8 cellular contexts compared by ENCODE assay signal in the genomic region with DNA sequence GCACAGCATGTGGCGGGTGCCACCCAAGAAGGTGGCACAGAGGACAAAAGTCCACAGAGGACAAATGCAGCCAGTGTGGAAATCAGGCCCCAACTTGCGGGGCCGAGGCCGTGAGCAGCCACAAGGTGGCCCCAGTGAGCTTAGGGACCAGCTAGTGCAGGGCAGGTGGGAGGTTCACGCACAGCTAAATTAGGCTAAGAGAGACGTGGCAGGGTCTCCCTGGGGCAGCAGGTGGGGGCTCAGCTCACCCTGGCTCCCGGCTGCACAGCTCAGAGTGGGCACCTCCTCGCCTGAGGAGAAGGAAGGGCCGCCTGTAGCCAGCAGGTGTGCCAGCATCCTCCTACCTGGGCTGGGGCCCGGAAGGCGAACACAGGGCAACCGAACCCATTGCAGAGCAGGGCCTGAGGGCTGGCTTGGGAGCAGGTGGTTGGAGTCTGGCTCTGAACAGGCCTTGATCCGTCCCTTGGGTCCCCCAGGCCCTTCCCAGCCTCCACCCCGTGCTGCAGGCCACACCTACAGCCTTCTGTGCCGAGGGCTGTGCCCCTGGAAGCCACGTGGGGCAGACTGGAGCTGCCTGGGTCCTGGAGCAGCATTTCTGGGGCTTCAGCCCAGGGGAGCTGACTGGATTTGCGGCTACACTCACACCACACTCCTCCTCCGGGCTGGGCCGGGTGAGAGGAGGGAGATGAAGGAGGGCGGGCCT. TPM values are rescaled to one million over a fixed set of nuclear protein-coding genes. Genes with fewer than 3 reads are reported as not detected.
DNase-seq lines count a peak whose midpoint lies in the region; ATAC-seq and TF ChIP-seq lines count a peak whose summit lies in the region.

No MANE protein-coding gene starts in this region.

- no peaks in the 10 kb centered on the region for H3K79me2 ChIP-seq in DOHH2 (ENCODE audit: control insufficient read depth, low read length)

- peaks cover 14% of the 10 kb centered on the region for H3K9me3 Mint-ChIP-seq in glutamatergic neuron (ENCODE audit: unreplicated experiment)

- H3K27me3 Mint-ChIP-seq in glutamatergic neuron (ENCODE audit: unreplicated experiment): peaks cover 14% of the 10 kb centered on the region

- H3K4me1 ChIP-seq in DOHH2 (ENCODE audit: control insufficient read depth, low read length) (peaks cover 37% of the 10 kb centered on the region), psoas muscle (no peaks in the 10 kb centered on the region)

- peak overlapping the region; percentile 62 for H3K4me3 ChIP-seq in DOHH2 (ENCODE audit: low read length)
- peak overlapping the region; percentile 8 for H3K4me3 ChIP-seq in psoas muscle

- H3K27ac Mint-ChIP-seq in glutamatergic neuron (ENCODE audit: unreplicated experiment): peak overlapping the region; percentile 85

- TF ChIP-seq CTCF in DOHH2 (IDR thresholded peaks at IDR 0.05; ENCODE audit: low read depth, low read length, poor library complexity, severe bottlenecking) (peak; percentile 81), glutamatergic neuron (IDR thresholded peaks at IDR 0.05; ENCODE audit: partially characterized antibody, unreplicated experiment) (peak; percentile 83), psoas muscle (IDR thresholded peaks at IDR 0.05) (peak; percentile 75)

- 19 to 27% (median 23%) methylated on average over 15 to 20 of the region's 20 CpGs for WGBS in psoas muscle, 3 donors

- no peaks in the 10 kb centered on the region for H3K9me2 ChIP-seq in DOHH2 (replicated peaks; ENCODE audit: control insufficient read depth, low read length)

- ATAC-seq in psoas muscle: peak; percentile 89 to 94 (median 90)
- no peak for ATAC-seq in GM18519 (IDR thresholded peaks at IDR 0.05; ENCODE audit: low FRiP score, unreplicated experiment)
- ATAC-seq in GM21367 (IDR thresholded peaks at IDR 0.05; ENCODE audit: unreplicated experiment): no peak

- H4K20me1 ChIP-seq in DOHH2 (ENCODE audit: control insufficient read depth, insufficient read depth, low read depth, low read length): no peaks in the 10 kb centered on the region

- peak overlapping the region; percentile 80 for H3K4me2 ChIP-seq in DOHH2 (ENCODE audit: low read length)

- no peaks in the 10 kb centered on the region for H3K36me3 Mint-ChIP-seq in glutamatergic neuron (ENCODE audit: unreplicated experiment)

- H3K27ac ChIP-seq in DOHH2 (ENCODE audit: low read depth, low read length) (peak overlapping the region; percentile 55), psoas muscle (no peak overlapping the region)

- no peaks in the 10 kb centered on the region for H3K36me3 ChIP-seq in DOHH2 (ENCODE audit: control insufficient read depth, low read length)
- no peaks in the 10 kb centered on the region for H3K36me3 ChIP-seq in psoas muscle (ENCODE audit: insufficient read depth in 1 of 2, low read depth in 1 of 2)

- H3F3A ChIP-seq in DOHH2 (ENCODE audit: control insufficient read depth, insufficient read depth): peaks cover 13% of the 10 kb centered on the region

- peak overlapping the region; percentile 49 for H3K4me3 Mint-ChIP-seq in glutamatergic neuron (ENCODE audit: unreplicated experiment)

- H3K4me1 Mint-ChIP-seq in glutamatergic neuron (ENCODE audit: low read depth, unreplicated experiment): peaks cover 18% of the 10 kb centered on the region

- intact Hi-C loops in psoas muscle (cut with DNase I): loop anchor here (5.0 to 10.0 kb wide), 2 partner anchors 114 to 171 kb away; partner anchors contain the start of gene CERK (in 1 of the 2)

- H3K9me3 ChIP-seq in DOHH2 (ENCODE audit: control insufficient read depth, insufficient read depth, low read length) (no peaks in the 10 kb centered on the region), psoas muscle (no peaks in the 10 kb centered on the region)

- DNase-seq in KG1 (lab: John Stamatoyannopoulos, UW) (peak; percentile 45), SHP77 (lab: John Stamatoyannopoulos, UW) (peak; percentile 84 to 92), glutamatergic neuron (peak; percentile 89), psoas muscle (peak; percentile 77 to 88)
- DNase-seq in activated effector memory CD4-positive, alpha-beta T cell treated with anti-CD3 and anti-CD28 coated beads, Interleukin-2, amount 50 U/mL, for 16 hours: peak; percentile 91

- H3K27me3 ChIP-seq in DOHH2 (ENCODE audit: control insufficient read depth, low read length): no peaks in the 10 kb centered on the region
- no peaks in the 10 kb centered on the region for H3K27me3 ChIP-seq in psoas muscle (ENCODE audit: insufficient read depth in 3 of 3, low read length in 2 of 3)

RNA-seq across cellular contexts. Expression of gene CELSR1, which starts 26.1 kb away (rescaled TPM):
- total RNA-seq in glutamatergic neuron (ENCODE audit: unreplicated experiment) (0.27 TPM), psoas muscle (under 1 TPM; 0.10 to 0.39 (median 0.20) TPM)
- under 1 TPM; 0.09 to 0.18 (median 0.18) TPM for polyA plus RNA-seq in psoas muscle

RNA-seq across cellular contexts. Expression of gene GRAMD4, which starts 56.7 kb away (rescaled TPM):
- 85.7 TPM for total RNA-seq in glutamatergic neuron (ENCODE audit: unreplicated experiment)
- total RNA-seq in psoas muscle: 10 to 100 TPM; 17.8 to 39.3 (median 36.9) TPM
- polyA plus RNA-seq in psoas muscle: 10 to 100 TPM; 11.3 to 16.6 (median 11.3) TPM

Comparison
In these comparisons a context has a peak if more than half of its experiments do, and no peak if none do; other contexts are left out.
1. ATAC-seq: peak in psoas muscle (4 of 4); none in GM18519 (single experiment) and GM21367 (single experiment).
2. Peak in every context shown above with its lines, with median percentiles within 50 percentile points of each other: CTCF ChIP-seq and DNase-seq.